8 cellular contexts compared by ENCODE assay signal in the genomic region with DNA sequence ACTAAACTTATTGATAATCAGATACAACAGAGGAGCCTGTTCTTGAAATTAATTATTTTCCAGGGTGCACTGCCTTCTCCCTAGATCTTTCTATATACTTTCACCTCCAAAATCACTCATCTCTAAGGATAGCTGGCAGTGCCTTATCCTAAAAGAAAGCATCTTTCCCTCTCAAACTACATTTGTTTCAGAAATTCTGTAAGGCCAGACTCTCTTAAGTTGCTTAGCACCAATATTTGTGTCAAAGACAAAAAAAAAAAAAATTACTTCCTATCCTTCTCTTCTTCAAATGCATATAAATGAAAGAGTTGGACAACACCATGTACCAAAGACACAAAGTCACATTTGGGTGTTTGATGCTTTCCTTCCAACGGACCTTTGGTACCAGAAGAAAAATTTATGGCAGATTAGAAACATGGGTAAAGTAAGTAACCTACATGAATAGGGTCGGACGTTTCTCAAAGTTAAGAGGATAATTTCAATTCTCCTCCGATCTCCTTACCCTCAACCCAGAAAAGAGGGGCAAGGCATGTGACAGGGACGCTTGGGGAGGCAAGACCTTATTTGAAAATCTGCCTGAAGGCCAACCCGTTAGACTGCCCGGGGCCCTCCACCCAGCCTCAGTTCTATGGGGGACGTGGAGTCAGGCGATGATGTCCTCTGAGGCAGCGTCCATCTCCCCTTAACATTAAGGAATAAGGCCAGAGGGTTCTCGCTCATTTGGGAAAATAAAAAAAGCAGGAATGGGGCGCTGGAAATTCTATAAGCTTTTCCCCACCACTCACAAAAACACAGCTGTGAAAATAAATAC.
DNase-seq lines count a peak whose midpoint lies in the region; ATAC-seq and TF ChIP-seq lines count a peak whose summit lies in the region.

No MANE protein-coding gene starts in this region.

- intact Hi-C loops in CD4-positive, alpha-beta T cell (cut with DNase I, micrococcal nuclease) = loop anchor here (1.0 to 10.0 kb wide), 8 partner anchors 10 to 324 kb away; no protein-coding TSS in a partner anchor
- intact Hi-C loops in colonic mucosa (cut with DNase I) = no loop called here

- H3K27me3 ChIP-seq in CD4-positive, alpha-beta T cell (ENCODE audit: control insufficient read depth, insufficient read depth, low read length) = no peaks in the 10 kb centered on the region
- H3K27me3 ChIP-seq in Loucy (ENCODE audit: insufficient read depth, low read length, poor library complexity, severe bottlenecking) (no peaks in the 10 kb centered on the region), colonic mucosa (no peaks in the 10 kb centered on the region)

- no peaks in the 10 kb centered on the region for H3K27me3 Mint-ChIP-seq in CD4-positive, alpha-beta T cell
- H3K27me3 Mint-ChIP-seq in naive thymus-derived CD8-positive, alpha-beta T cell = no peaks in the 10 kb centered on the region

- H3K4me2 ChIP-seq in Loucy (ENCODE audit: low read depth, low read length, poor library complexity, severe bottlenecking) = peak overlapping the region; percentile 96

- H3K4me3 ChIP-seq in Loucy (ENCODE audit: low read length, poor library complexity, severe bottlenecking) (peak overlapping the region; percentile 91), colonic mucosa (peak overlapping the region; percentile 60)

- CTCF ChIA-PET in CD4-positive, alpha-beta T cell (lab: Charles Lee) = interaction anchor here (0.9 to 1.9 kb wide), 9 partner anchors 17 to 349 kb away, joined by 3 to 6 read pairs (median 3); no protein-coding TSS in a partner anchor

- peak overlapping the region; percentile 93 for H3K4me3 Mint-ChIP-seq in CD4-positive, alpha-beta T cell
- H3K4me3 Mint-ChIP-seq in naive thymus-derived CD8-positive, alpha-beta T cell = peak overlapping the region; percentile 89 to 99 (median 98)

- POLR2A ChIA-PET in CD4-positive, alpha-beta T cell (lab: Charles Lee) = interaction anchor here (0.6 to 26.3 kb wide), 20 partner anchors 16 to 349 kb away, joined by 3 to 611 read pairs (median 6); no protein-coding TSS in a partner anchor
- POLR2A ChIA-PET in naive thymus-derived CD8-positive, alpha-beta T cell (lab: Charles Lee) = interaction anchor here (0.6 to 28.4 kb wide), 22 partner anchors 9 to 309 kb away, joined by 3 to 603 read pairs (median 8); no protein-coding TSS in a partner anchor

- no peaks in the 10 kb centered on the region for H3K9me2 ChIP-seq in Loucy (replicated peaks; ENCODE audit: low read depth, low read length)

- H3F3A ChIP-seq in Loucy (ENCODE audit: low read depth) = peaks cover 4% of the 10 kb centered on the region; the same call in 1 of the 2 replicates

- no peaks in the 10 kb centered on the region for H3K9me3 ChIP-seq in CD4-positive, alpha-beta T cell (ENCODE audit: control insufficient read depth, low read length)
- H3K9me3 ChIP-seq in Loucy (ENCODE audit: insufficient read depth, low read depth, low read length) = no peaks in the 10 kb centered on the region
- no peaks in the 10 kb centered on the region for H3K9me3 ChIP-seq in colonic mucosa

- peak overlapping the region; percentile 99 for H3K9ac ChIP-seq in Loucy (ENCODE audit: low read depth, low read length, poor library complexity, severe bottlenecking)
- peak overlapping the region; percentile 86 to 90 for H3K9ac ChIP-seq in colonic mucosa (ENCODE audit: low read depth in 2 of 2, low read length in 2 of 2)

- peaks cover 79% of the 10 kb centered on the region for H3K79me2 ChIP-seq in Loucy (ENCODE audit: insufficient read depth, low read length)

- ATAC-seq in CD4-positive, alpha-beta T cell (ENCODE audit: poor library complexity) = no peak
- ATAC-seq in naive thymus-derived CD8-positive, alpha-beta T cell = no peak
- ATAC-seq in GM21515 (IDR thresholded peaks at IDR 0.05; ENCODE audit: unreplicated experiment) = no peak
- ATAC-seq in HG03442 (IDR thresholded peaks at IDR 0.05; ENCODE audit: unreplicated experiment) = no peak

- H3K9me3 Mint-ChIP-seq in CD4-positive, alpha-beta T cell = no peaks in the 10 kb centered on the region
- H3K9me3 Mint-ChIP-seq in naive thymus-derived CD8-positive, alpha-beta T cell = no peaks in the 10 kb centered on the region

- H3K4me1 Mint-ChIP-seq in CD4-positive, alpha-beta T cell (ENCODE audit: low read depth) = peaks cover 42% of the 10 kb centered on the region
- peaks cover 23 to 65% (median 45%) of the 10 kb centered on the region in 4 donors for H3K4me1 Mint-ChIP-seq in naive thymus-derived CD8-positive, alpha-beta T cell

- no peak overlapping the region for H2AFZ ChIP-seq in Loucy (ENCODE audit: low read length)

- H3K36me3 ChIP-seq in Loucy (ENCODE audit: insufficient read depth, low read length) (peaks cover 3% of the 10 kb centered on the region; the same call in 1 of the 2 replicates), colonic mucosa (no peaks in the 10 kb centered on the region)

- peak; percentile 19 for TF ChIP-seq CTCF in CD4-positive, alpha-beta T cell (IDR thresholded peaks at IDR 0.05)
- TF ChIP-seq CTCF in Loucy (conservative IDR thresholded peaks at IDR 0.05; ENCODE audit: low read length) (no peak; the same call in 1 of the 2 replicates), colonic mucosa (IDR thresholded peaks at IDR 0.05) (no peak)

- peak overlapping the region; percentile 99 for H3K27ac Mint-ChIP-seq in CD4-positive, alpha-beta T cell
- H3K27ac Mint-ChIP-seq in naive thymus-derived CD8-positive, alpha-beta T cell = peak overlapping the region; percentile 93 to 100 (median 96)

- peaks cover 72% of the 10 kb centered on the region for H3K36me3 Mint-ChIP-seq in CD4-positive, alpha-beta T cell (ENCODE audit: low read depth)
- H3K36me3 Mint-ChIP-seq in naive thymus-derived CD8-positive, alpha-beta T cell = peaks cover 54 to 57% (median 56%) of the 10 kb centered on the region in 3 donors

- peak in 1 of 10 experiments; percentile 37 for DNase-seq in CD4-positive, alpha-beta T cell
- DNase-seq in colonic mucosa (no peak), NK-92 (lab: John Stamatoyannopoulos, UW; ENCODE audit: unreplicated experiment) (no peak)
- peak in 5 of 10 donors; percentile 42 to 66 (median 58) for DNase-seq in naive thymus-derived CD8-positive, alpha-beta T cell
- DNase-seq in activated effector memory CD4-positive, alpha-beta T cell treated with Interleukin-2 at 50 U/mL for 16 hours = no peak

- peak overlapping the region; percentile 96 for H3K27ac ChIP-seq in CD4-positive, alpha-beta T cell (ENCODE audit: low read depth, low read length)
- peak overlapping the region; percentile 91 for H3K27ac ChIP-seq in colonic mucosa

- H3K4me1 ChIP-seq in Loucy (ENCODE audit: insufficient read depth, low read length, poor library complexity, severe bottlenecking) (peaks cover 83% of the 10 kb centered on the region), colonic mucosa (peaks cover 3% of the 10 kb centered on the region)

- peaks cover 58% of the 10 kb centered on the region for H4K20me1 ChIP-seq in Loucy (ENCODE audit: insufficient read depth, low read length, poor library complexity, severe bottlenecking)
